In the genomic region with DNA sequence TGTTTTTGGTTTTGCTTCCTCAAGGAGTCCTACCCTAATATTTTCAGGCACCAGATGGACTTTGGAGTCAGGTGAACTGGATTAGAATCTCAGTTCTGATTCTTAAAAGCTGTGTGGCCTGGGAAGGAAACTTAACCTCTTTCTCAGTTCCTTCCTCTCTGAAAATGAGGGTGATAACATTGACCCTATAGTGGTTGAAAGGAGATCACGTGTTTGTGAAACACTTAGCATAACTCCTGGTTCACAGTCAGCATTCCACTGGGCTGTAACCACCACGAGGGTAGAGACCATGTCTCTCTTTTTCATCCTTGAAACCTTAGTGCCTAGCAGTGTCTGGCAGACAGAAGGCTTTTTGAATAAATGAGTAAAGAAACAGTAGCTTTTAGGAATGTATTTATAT, we compare ENCODE assay signal across 15 cellular contexts. TPM values are rescaled to one million over a fixed set of nuclear protein-coding genes. Genes with fewer than 3 reads are reported as not detected.
A peak's percentile ranks its signal among the peaks of the same experiment; 100 is the strongest.
DNase-seq lines count a peak whose midpoint lies in the region; ATAC-seq and TF ChIP-seq lines count a peak whose summit lies in the region.
"Had no signal": no experiment of that assay in that cellular context is flagged by ENCODE, and none has a peak within 500 bp of the region (broad histone marks: within the 10 kb centered on the region; RNA-seq: fewer than 3 reads in every experiment).

No MANE protein-coding gene starts in this region.

- H3K36me3 Mint-ChIP-seq in endodermal cell (ENCODE audit: low read depth) = no peaks in the 10 kb centered on the region
- H3K36me3 Mint-ChIP-seq: activated naive CD8-positive, alpha-beta T cell treated with anti-CD3 and anti-CD28 coated beads, Interleukin-2, amount 10 ng/mL, durations not matched to agents 7 days and 5 days had no signal

- H3K27ac Mint-ChIP-seq in endodermal cell = no peak overlapping the region
- H3K27ac Mint-ChIP-seq: activated naive CD8-positive, alpha-beta T cell treated with anti-CD3 and anti-CD28 coated beads, Interleukin-2, amount 10 ng/mL, durations not matched to agents 7 days and 5 days; stimulated activated naive CD8-positive, alpha-beta T cell treated with anti-CD3 and anti-CD28 coated beads, Interleukin-15, Interleukin-2, amounts not matched to agents 100 ng/mL and 50 ng/mL, for 24 hours had no signal

- H3K9me3 ChIP-seq in endodermal cell (ENCODE audit: control insufficient read depth, low read length) = no peaks in the 10 kb centered on the region
- H3K9me3 ChIP-seq: BE2C, colonic mucosa, prostate gland had no signal

- H3K4me1 Mint-ChIP-seq in endodermal cell = peaks cover 1% of the 10 kb centered on the region

- 66 to 75% methylated on average over 1 to 2 of the region's 2 CpGs for WGBS in endodermal cell (ENCODE audit: insufficient coverage in 1 of 2, insufficient read length in 1 of 2), 2 experiments

- no peak overlapping the region for H3K4me3 ChIP-seq in endodermal cell (ENCODE audit: low read length)
- H3K4me3 ChIP-seq: colonic mucosa, prostate gland had no signal

- TF ChIP-seq CTCF in endodermal cell (conservative IDR thresholded peaks at IDR 0.05) = no peak

- H3K4me3 Mint-ChIP-seq in endodermal cell = no peak overlapping the region
- H3K4me3 Mint-ChIP-seq: activated naive CD8-positive, alpha-beta T cell treated with anti-CD3 and anti-CD28 coated beads, Interleukin-2, amount 10 ng/mL, durations not matched to agents 7 days and 5 days; stimulated activated naive CD8-positive, alpha-beta T cell treated with anti-CD3 and anti-CD28 coated beads, Interleukin-15, Interleukin-2, amounts not matched to agents 100 ng/mL and 50 ng/mL, for 24 hours had no signal

- peaks cover 1% of the 10 kb centered on the region for H3K27me3 Mint-ChIP-seq in endodermal cell (ENCODE audit: insufficient read depth)

- no peaks in the 10 kb centered on the region for H3K36me3 ChIP-seq in endodermal cell (ENCODE audit: control insufficient read depth, insufficient read depth, low read length)
- H3K36me3 ChIP-seq: BE2C, colonic mucosa, prostate gland had no signal

- ATAC-seq in GM18909 (IDR thresholded peaks at IDR 0.05; ENCODE audit: poor library complexity, unreplicated experiment) = peak; percentile 76
- peak; percentile 75 for ATAC-seq in GM21723 (IDR thresholded peaks at IDR 0.05; ENCODE audit: unreplicated experiment)
- ATAC-seq in HG03175 (IDR thresholded peaks at IDR 0.05; ENCODE audit: unreplicated experiment) = peak; percentile 53

- no peaks in the 10 kb centered on the region for H3K9me3 Mint-ChIP-seq in endodermal cell
- H3K9me3 Mint-ChIP-seq: activated naive CD8-positive, alpha-beta T cell treated with anti-CD3 and anti-CD28 coated beads, Interleukin-2, amount 10 ng/mL, durations not matched to agents 7 days and 5 days; stimulated activated naive CD8-positive, alpha-beta T cell treated with anti-CD3 and anti-CD28 coated beads, Interleukin-15, Interleukin-2, amounts not matched to agents 100 ng/mL and 50 ng/mL, for 24 hours had no signal

- no peaks in the 10 kb centered on the region for H3K4me1 ChIP-seq in endodermal cell (ENCODE audit: control insufficient read depth, insufficient read depth, low read length)
- H3K4me1 ChIP-seq: colonic mucosa, prostate gland had no signal

- no peaks in the 10 kb centered on the region for H3K27me3 ChIP-seq in endodermal cell (ENCODE audit: control insufficient read depth, insufficient read depth, low read length, poor library complexity, severe bottlenecking)
- H3K27me3 ChIP-seq: BE2C, colonic mucosa had no signal

- no peak overlapping the region for H3K27ac ChIP-seq in endodermal cell (ENCODE audit: low read depth, low read length)
- H3K27ac ChIP-seq: colonic mucosa, prostate gland had no signal

- DNase-seq in endodermal cell (peak; percentile 24), NCI-H2029 treated with DMSO at 0.1 percent for 48 hours (lab: John Stamatoyannopoulos, UW) (no peak), NCI-H748 treated with DMSO at 0.1 percent for 48 hours (lab: John Stamatoyannopoulos, UW) (no peak), kidney tubule cell (ENCODE audit: low spot score) (no peak)
- no peak for DNase-seq in stimulated activated naive CD4-positive, alpha-beta T cell (lab: John Stamatoyannopoulos, UW)
- DNase-seq: activated naive CD8-positive, alpha-beta T cell treated with anti-CD3 and anti-CD28 coated beads, Interleukin-2, amount 10 ng/mL, durations not matched to agents 7 days and 5 days; BE2C; colonic mucosa; NCI-H1048; NCI-H526 treated with DMSO at 0.1 percent for 48 hours had no signal

- no peak overlapping the region for H3K9ac ChIP-seq in endodermal cell (ENCODE audit: extremely low read depth, low read length, poor library complexity, severe bottlenecking)

RNA-seq across cellular contexts. Expression of a gene that starts 16.7 kb away (rescaled TPM):
- 1 to 10 TPM; 1.1 to 4.2 TPM for total RNA-seq in endodermal cell
- 1.9 TPM for polyA plus RNA-seq in endodermal cell (2013, experiment 1 of 2)
- polyA plus RNA-seq in endodermal cell (2013, experiment 2 of 2) = 0.99 TPM

RNA-seq across cellular contexts. Expression of a gene that starts 47.2 kb away (rescaled TPM):
- 10 to 100 TPM; 54.3 to 57.6 TPM for total RNA-seq in endodermal cell
- 56.9 TPM for polyA plus RNA-seq in endodermal cell (2013, experiment 1 of 2)
- 47.7 TPM for polyA plus RNA-seq in endodermal cell (2013, experiment 2 of 2)
